Comparison of ENCODE assay signal across 1 cellular context in the genomic region with DNA sequence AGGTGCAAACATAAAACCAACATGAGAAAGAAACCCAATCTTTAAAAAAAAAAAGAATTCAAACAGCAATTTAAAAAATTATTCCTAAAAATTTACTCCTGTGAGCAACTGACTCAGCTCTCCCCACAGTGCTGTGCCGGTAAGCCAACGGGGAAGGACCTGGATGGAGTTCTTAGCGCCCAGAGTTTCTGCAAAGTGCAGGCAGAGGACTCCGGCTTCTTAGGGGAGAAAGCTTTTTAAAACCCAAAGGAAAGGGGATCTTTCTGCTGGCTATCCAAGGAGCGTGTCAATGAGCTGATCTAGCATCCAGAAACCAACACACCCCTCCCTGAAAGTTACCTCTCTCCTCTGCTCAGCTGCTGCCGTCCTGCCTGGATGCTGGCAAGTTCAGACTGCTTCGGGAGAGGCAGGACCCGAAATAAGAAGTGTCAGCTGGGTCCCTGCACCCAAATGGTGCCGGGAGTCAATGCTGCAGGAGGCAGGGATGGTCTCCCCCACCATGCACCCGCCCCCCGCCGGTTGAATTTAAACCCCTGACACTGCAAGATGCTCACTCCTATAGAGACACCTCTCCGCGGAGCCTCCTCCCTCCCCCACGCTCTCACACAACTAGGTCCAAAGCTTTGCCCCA.
TF ChIP-seq lines count a peak whose summit lies in the region.

No MANE protein-coding gene starts in this region.

TF ChIP-seq in WTC11, 78 proteins besides CTCF, POLR2A, EP300 and RAD21 (continued from another document):
- TF ChIP-seq, protein P1, sequence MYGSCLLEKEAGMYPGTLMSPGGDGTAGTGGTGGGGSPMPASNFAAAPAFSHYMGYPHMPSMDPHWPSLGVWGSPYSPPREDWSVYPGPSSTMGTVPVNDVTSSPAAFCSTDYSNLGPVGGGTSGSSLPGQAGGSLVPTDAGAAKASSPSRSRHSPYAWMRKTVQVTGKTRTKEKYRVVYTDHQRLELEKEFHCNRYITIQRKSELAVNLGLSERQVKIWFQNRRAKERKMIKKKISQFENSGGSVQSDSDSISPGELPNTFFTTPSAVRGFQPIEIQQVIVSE (CRISPR knock-in tag; IDR thresholded peaks at IDR 0.05; ENCODE audit: borderline replicate concordance) = no peak
- no peak for TF ChIP-seq TEAD1 (CRISPR knock-in tag; IDR thresholded peaks at IDR 0.05)
